In genomic region chr1:21946836-21947587, GRCh38 we compare ENCODE assay signal across 1 cellular context.
TF ChIP-seq lines count a peak whose summit lies in the region.

No MANE protein-coding gene starts in this region.

TF ChIP-seq in K562, 482 proteins besides CTCF, POLR2A, EP300 and RAD21 (continued from another document):
- TF ChIP-seq BCLAF1 (IDR thresholded peaks at IDR 0.05; ENCODE audit: borderline replicate concordance in 1 of 2, control insufficient read depth in 1 of 2, low read depth in 2 of 2, low read length in 1 of 2) (no peak), ARID3B (CRISPR knock-in tag; IDR thresholded peaks at IDR 0.05; ENCODE audit: borderline replicate concordance) (no peak), RB1 (IDR thresholded peaks at IDR 0.05; ENCODE audit: low read depth) (no peak), ZNF583 (CRISPR knock-in tag; IDR thresholded peaks at IDR 0.05) (no peak), GATAD2B (IDR thresholded peaks at IDR 0.05; ENCODE audit: borderline replicate concordance) (no peak), ZC3H4 (CRISPR knock-in tag; IDR thresholded peaks at IDR 0.05; ENCODE audit: borderline replicate concordance) (no peak), RBM15 (IDR thresholded peaks at IDR 0.05; ENCODE audit: insufficient read depth, low read length) (no peak), MTF1 (CRISPR knock-in tag; IDR thresholded peaks at IDR 0.05; ENCODE audit: borderline replicate concordance) (no peak), SRSF3 (IDR thresholded peaks at IDR 0.05; ENCODE audit: insufficient read depth, low read length) (no peak), ZBED1 (IDR thresholded peaks at IDR 0.05) (no peak), FUS (optimal IDR thresholded peaks at IDR 0.05; ENCODE audit: low read depth, low read length) (no peak), ZKSCAN1 (IDR thresholded peaks at IDR 0.05; ENCODE audit: low read depth, low read length) (peak; percentile 89), SMC3 (conservative IDR thresholded peaks at IDR 0.05; ENCODE audit: insufficient read depth, low read depth, low read length) (no peak), DACH1 (IDR thresholded peaks at IDR 0.05; ENCODE audit: partially characterized antibody) (no peak), HCFC1 (IDR thresholded peaks at IDR 0.05; ENCODE audit: low read depth, low read length) (0 out of 2 replicates have a peak, but pooled peaks have one; percentile 21), ZNF592 (IDR thresholded peaks at IDR 0.05) (no peak), ETV1 (tag; conservative IDR thresholded peaks at IDR 0.05; ENCODE audit: low read depth) (0 out of 2 replicates have a peak, but pooled peaks have one; percentile 26)
